ENCODE assay signal across 1 cellular context in the genomic region with DNA sequence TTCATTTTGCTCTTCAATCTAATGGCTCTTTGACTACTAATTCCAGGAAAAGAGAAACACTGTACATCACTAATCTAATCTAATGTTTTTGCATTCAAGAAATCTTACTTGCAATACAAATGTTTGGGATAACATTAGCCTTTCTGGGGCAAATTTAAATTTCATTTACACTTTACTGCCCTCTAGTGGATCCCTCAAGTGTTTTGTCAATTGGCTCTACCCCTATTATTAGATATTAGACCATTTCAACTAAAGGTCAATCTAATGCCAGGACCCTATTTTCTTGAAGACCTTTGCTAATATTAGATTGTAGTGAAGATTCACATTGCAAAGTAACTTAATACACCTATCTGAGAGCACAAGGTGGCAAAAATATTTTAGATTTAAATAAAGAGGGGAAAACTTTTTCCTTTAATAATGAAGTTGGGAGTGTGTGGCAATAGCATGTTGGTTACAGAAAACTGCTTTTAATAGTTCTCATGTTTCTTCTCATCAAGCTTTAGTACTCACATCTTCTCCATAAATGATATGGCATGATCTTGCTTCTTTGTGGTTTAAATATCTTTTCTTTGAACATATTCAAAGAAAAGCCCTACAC.
TF ChIP-seq lines count a peak whose summit lies in the region.

No MANE protein-coding gene starts in this region.

TF ChIP-seq in K562, 482 proteins besides CTCF, POLR2A, EP300 and RAD21:
- TF ChIP-seq, protein P1, sequence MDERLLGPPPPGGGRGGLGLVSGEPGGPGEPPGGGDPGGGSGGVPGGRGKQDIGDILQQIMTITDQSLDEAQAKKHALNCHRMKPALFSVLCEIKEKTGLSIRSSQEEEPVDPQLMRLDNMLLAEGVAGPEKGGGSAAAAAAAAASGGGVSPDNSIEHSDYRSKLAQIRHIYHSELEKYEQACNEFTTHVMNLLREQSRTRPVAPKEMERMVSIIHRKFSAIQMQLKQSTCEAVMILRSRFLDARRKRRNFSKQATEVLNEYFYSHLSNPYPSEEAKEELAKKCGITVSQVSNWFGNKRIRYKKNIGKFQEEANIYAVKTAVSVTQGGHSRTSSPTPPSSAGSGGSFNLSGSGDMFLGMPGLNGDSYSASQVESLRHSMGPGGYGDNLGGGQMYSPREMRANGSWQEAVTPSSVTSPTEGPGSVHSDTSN (CRISPR knock-in tag; IDR thresholded peaks at IDR 0.05; ENCODE audit: low read depth), result no peak
- TF ChIP-seq, protein P1 (tag; conservative IDR thresholded peaks at IDR 0.05; ENCODE audit: low read depth), result no peak
- TF ChIP-seq ZBTB8A (IDR thresholded peaks at IDR 0.05; ENCODE audit: partially characterized antibody) (no peak), SMC3 (conservative IDR thresholded peaks at IDR 0.05; ENCODE audit: insufficient read depth, low read depth, low read length) (0 out of 2 replicates have a peak, but pooled peaks have one; percentile 6), DACH1 (IDR thresholded peaks at IDR 0.05; ENCODE audit: partially characterized antibody) (peak; percentile 78)
- TF ChIP-seq, protein P2, sequence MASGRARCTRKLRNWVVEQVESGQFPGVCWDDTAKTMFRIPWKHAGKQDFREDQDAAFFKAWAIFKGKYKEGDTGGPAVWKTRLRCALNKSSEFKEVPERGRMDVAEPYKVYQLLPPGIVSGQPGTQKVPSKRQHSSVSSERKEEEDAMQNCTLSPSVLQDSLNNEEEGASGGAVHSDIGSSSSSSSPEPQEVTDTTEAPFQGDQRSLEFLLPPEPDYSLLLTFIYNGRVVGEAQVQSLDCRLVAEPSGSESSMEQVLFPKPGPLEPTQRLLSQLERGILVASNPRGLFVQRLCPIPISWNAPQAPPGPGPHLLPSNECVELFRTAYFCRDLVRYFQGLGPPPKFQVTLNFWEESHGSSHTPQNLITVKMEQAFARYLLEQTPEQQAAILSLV (tag; IDR thresholded peaks at IDR 0.05), result no peak
